In the genomic region with DNA sequence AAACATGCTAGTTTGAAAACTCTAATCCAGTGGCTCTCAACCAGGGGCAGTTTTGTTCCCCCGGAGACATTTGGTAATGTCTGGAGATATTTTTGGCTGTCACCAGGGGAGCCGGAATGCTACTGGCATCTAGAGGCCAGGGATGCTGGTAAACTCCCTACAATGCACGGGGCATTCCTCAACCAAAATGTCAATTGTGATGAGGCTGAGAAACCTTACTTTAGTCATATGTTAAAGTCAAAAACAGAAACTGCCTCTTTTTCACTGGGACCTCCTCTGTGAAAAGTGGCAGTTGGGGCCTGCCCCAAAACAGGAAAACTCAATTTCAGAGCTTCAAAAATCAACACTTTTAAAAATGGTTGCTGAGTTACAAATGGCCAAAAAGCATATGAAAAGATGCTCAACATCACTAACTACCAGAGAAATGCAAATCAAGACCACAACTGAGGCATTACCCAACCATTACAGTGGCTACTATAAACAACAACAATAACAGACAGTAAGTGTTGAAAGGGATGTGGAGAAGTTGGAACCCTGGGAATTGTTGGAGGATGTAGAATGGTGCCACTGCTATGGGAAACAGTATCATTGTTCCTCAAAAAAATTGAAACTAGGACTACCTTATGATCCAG, we compare ENCODE assay signal across 1 cellular context.
TF ChIP-seq lines count a peak whose summit lies in the region.

No MANE protein-coding gene starts in this region.

TF ChIP-seq in GM23338, 12 proteins besides CTCF, POLR2A, EP300 and RAD21 (continued from another document):
- TF ChIP-seq, protein P1, sequence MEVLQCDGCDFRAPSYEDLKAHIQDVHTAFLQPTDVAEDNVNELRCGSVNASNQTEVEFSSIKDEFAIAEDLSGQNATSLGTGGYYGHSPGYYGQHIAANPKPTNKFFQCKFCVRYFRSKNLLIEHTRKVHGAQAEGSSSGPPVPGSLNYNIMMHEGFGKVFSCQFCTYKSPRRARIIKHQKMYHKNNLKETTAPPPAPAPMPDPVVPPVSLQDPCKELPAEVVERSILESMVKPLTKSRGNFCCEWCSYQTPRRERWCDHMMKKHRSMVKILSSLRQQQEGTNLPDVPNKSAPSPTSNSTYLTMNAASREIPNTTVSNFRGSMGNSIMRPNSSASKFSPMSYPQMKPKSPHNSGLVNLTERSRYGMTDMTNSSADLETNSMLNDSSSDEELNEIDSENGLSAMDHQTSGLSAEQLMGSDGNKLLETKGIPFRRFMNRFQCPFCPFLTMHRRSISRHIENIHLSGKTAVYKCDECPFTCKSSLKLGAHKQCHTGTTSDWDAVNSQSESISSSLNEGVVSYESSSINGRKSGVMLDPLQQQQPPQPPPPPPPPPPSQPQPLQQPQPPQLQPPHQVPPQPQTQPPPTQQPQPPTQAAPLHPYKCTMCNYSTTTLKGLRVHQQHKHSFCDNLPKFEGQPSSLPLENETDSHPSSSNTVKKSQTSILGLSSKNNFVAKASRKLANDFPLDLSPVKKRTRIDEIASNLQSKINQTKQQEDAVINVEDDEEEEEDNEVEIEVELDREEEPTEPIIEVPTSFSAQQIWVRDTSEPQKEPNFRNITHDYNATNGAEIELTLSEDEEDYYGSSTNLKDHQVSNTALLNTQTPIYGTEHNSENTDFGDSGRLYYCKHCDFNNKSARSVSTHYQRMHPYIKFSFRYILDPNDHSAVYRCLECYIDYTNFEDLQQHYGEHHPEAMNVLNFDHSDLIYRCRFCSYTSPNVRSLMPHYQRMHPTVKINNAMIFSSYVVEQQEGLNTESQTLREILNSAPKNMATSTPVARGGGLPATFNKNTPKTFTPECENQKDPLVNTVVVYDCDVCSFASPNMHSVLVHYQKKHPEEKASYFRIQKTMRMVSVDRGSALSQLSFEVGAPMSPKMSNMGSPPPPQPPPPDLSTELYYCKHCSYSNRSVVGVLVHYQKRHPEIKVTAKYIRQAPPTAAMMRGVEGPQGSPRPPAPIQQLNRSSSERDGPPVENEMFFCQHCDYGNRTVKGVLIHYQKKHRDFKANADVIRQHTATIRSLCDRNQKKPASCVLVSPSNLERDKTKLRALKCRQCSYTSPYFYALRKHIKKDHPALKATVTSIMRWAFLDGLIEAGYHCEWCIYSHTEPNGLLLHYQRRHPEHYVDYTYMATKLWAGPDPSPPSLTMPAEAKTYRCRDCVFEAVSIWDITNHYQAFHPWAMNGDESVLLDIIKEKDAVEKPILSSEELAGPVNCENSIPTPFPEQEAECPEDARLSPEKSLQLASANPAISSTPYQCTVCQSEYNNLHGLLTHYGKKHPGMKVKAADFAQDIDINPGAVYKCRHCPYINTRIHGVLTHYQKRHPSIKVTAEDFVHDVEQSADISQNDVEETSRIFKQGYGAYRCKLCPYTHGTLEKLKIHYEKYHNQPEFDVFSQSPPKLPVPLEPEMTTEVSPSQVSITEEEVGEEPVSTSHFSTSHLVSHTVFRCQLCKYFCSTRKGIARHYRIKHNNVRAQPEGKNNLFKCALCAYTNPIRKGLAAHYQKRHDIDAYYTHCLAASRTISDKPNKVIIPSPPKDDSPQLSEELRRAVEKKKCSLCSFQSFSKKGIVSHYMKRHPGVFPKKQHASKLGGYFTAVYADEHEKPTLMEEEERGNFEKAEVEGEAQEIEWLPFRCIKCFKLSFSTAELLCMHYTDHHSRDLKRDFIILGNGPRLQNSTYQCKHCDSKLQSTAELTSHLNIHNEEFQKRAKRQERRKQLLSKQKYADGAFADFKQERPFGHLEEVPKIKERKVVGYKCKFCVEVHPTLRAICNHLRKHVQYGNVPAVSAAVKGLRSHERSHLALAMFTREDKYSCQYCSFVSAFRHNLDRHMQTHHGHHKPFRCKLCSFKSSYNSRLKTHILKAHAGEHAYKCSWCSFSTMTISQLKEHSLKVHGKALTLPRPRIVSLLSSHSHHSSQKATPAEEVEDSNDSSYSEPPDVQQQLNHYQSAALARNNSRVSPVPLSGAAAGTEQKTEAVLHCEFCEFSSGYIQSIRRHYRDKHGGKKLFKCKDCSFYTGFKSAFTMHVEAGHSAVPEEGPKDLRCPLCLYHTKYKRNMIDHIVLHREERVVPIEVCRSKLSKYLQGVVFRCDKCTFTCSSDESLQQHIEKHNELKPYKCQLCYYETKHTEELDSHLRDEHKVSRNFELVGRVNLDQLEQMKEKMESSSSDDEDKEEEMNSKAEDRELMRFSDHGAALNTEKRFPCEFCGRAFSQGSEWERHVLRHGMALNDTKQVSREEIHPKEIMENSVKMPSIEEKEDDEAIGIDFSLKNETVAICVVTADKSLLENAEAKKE (CRISPR knock-in tag; IDR thresholded peaks at IDR 0.05) = no peak
- no peak for TF ChIP-seq ZNF114 (CRISPR knock-in tag; IDR thresholded peaks at IDR 0.05)
- TF ChIP-seq, protein P2, sequence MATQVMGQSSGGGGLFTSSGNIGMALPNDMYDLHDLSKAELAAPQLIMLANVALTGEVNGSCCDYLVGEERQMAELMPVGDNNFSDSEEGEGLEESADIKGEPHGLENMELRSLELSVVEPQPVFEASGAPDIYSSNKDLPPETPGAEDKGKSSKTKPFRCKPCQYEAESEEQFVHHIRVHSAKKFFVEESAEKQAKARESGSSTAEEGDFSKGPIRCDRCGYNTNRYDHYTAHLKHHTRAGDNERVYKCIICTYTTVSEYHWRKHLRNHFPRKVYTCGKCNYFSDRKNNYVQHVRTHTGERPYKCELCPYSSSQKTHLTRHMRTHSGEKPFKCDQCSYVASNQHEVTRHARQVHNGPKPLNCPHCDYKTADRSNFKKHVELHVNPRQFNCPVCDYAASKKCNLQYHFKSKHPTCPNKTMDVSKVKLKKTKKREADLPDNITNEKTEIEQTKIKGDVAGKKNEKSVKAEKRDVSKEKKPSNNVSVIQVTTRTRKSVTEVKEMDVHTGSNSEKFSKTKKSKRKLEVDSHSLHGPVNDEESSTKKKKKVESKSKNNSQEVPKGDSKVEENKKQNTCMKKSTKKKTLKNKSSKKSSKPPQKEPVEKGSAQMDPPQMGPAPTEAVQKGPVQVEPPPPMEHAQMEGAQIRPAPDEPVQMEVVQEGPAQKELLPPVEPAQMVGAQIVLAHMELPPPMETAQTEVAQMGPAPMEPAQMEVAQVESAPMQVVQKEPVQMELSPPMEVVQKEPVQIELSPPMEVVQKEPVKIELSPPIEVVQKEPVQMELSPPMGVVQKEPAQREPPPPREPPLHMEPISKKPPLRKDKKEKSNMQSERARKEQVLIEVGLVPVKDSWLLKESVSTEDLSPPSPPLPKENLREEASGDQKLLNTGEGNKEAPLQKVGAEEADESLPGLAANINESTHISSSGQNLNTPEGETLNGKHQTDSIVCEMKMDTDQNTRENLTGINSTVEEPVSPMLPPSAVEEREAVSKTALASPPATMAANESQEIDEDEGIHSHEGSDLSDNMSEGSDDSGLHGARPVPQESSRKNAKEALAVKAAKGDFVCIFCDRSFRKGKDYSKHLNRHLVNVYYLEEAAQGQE (IDR thresholded peaks at IDR 0.05; ENCODE audit: unreplicated experiment) = no peak
